In genomic region chr16:15856901-15857778, GRCh38 we compare ENCODE assay signal across 8 cellular contexts. TPM values are rescaled to one million over a fixed set of nuclear protein-coding genes. Genes with fewer than 3 reads are reported as not detected.
A peak's percentile ranks its signal among the peaks of the same experiment; 100 is the strongest.
DNase-seq lines count a peak whose midpoint lies in the region; ATAC-seq and TF ChIP-seq lines count a peak whose summit lies in the region.

TSS of gene MYH11 (minus strand) at chr16:15857028. CDS start at chr16:15838252, 18,776 bp downstream.

- no peaks in the 10 kb centered on the region for H3K36me3 ChIP-seq in breast epithelium
- H3K36me3 ChIP-seq in transverse colon, result no peaks in the 10 kb centered on the region

- DNase-seq in NCI-H748 (lab: John Stamatoyannopoulos, UW; ENCODE audit: unreplicated experiment) (peak; percentile 14), NCI-H748 treated with DMSO at 0.1 percent for 48 hours (lab: John Stamatoyannopoulos, UW) (no peak), breast epithelium (ENCODE audit: low spot score in 2 of 2) (peak; percentile 42 to 55), memory B cell (ENCODE audit: low spot score in 2 of 2) (no peak), transverse colon (peak; percentile 31), NCI-H524 treated with DMSO at 0.1 percent for 48 hours (lab: John Stamatoyannopoulos, UW) (no peak), NCI-H345 treated with DMSO at 0.1 percent for 48 hours (lab: John Stamatoyannopoulos, UW; ENCODE audit: unreplicated experiment) (no peak)

- no peak for TF ChIP-seq EP300 in transverse colon (IDR thresholded peaks at IDR 0.05; ENCODE audit: low read depth)

- H3K4me1 ChIP-seq in breast epithelium (peaks cover 4 to 5% of the 10 kb centered on the region in 2 donors), transverse colon (peaks cover 0 to 21% (median 2%) of the 10 kb centered on the region in 4 donors)

- no peak for TF ChIP-seq POLR2A in breast epithelium (IDR thresholded peaks at IDR 0.05)
- peak; percentile 79 for TF ChIP-seq POLR2A in transverse colon (IDR thresholded peaks at IDR 0.05)

- H3K4me3 ChIP-seq in breast epithelium (peak within 1 kb of the TSS; percentile 31 to 66 (median 50)), transverse colon (peak within 1 kb of the TSS; percentile 32 to 50 (median 38))

- H3K9me3 ChIP-seq in breast epithelium (no peaks in the 10 kb centered on the region), transverse colon (no peaks in the 10 kb centered on the region)

- intact Hi-C loops in breast epithelium (cut with DNase I; ENCODE audit: low total_unique reads), result no loop called here
- intact Hi-C loops in transverse colon (cut with DNase I; ENCODE audit: low total_unique reads), result loop anchor here (10.0 kb wide), 2 partner anchors 98 to 268 kb away; no protein-coding TSS in a partner anchor

- in situ Hi-C loops in transverse colon (cut with MboI; ENCODE audit: low pct_ligation_motif_present in 1 of 4, low pct_unique_long_range_greater_than_20kb in 1 of 4, low sequenced_read_pairs in 3 of 4), result loop anchor here in 2 of 4 donors (25.0 kb wide), 2 partner anchors 255 to 280 kb away; no protein-coding TSS in a partner anchor

- 2% methylated on average over 42 of the region's 52 CpGs; no CpG with 5 or more reads in 1 of the 2 donors for WGBS in transverse colon (ENCODE audit: low coverage in 1 of 2), 2 donors

- peak within 1 kb of the TSS; percentile 68 for H3K4me3 Mint-ChIP-seq in memory B cell

- H3K9me3 Mint-ChIP-seq in memory B cell, result no peaks in the 10 kb centered on the region

- no peaks in the 10 kb centered on the region for H3K36me3 Mint-ChIP-seq in memory B cell

- TF ChIP-seq CTCF in breast epithelium (IDR thresholded peaks at IDR 0.05) (no peak), transverse colon (IDR thresholded peaks at IDR 0.05) (no peak)

- peak within 1 kb of the TSS; percentile 65 to 79 for H3K27ac ChIP-seq in breast epithelium
- H3K27ac ChIP-seq in transverse colon, result peak within 1 kb of the TSS; percentile 76 to 92 (median 83)

- no peak for ATAC-seq in memory B cell (ENCODE audit: low read depth)
- no peak for ATAC-seq in HG02884 (IDR thresholded peaks at IDR 0.05; ENCODE audit: unreplicated experiment)

- H3K4me1 Mint-ChIP-seq in memory B cell, result peaks cover 14% of the 10 kb centered on the region

- peaks cover 0 to 21% of the 10 kb centered on the region in 2 donors for H3K27me3 ChIP-seq in breast epithelium
- peaks cover 40% of the 10 kb centered on the region for H3K27me3 ChIP-seq in transverse colon

- no peak within 1 kb of the TSS for H3K27ac Mint-ChIP-seq in memory B cell

- peaks cover 10% of the 10 kb centered on the region for H3K27me3 Mint-ChIP-seq in memory B cell

RNA-seq across cellular contexts. Expression of gene MYH11, which starts in this region (rescaled TPM):
- 100 to 1,000 TPM in 1 of 3 donors, 10 to 100 TPM in 2; 11.7 to 144 (median 96.6) TPM for total RNA-seq in breast epithelium
- total RNA-seq in transverse colon, result 1,000 to 10,000 TPM in 2 of 4 donors, 100 to 1,000 TPM in 2; 619 to 1,914 (median 1,058) TPM

Comparison
In these comparisons a context has a peak if more than half of its experiments do, and no peak if none do; other contexts are left out.
1. RNA of gene MYH11 (total RNA-seq): 619 to 1,914 TPM in transverse colon; 11.7 to 144 TPM in breast epithelium; every median in the first group is over 4 times any median in the second.
2. DNase-seq: peak in NCI-H748 (single experiment), breast epithelium (2 of 2) and transverse colon (single experiment); none in NCI-H748 treated with DMSO at 0.1 percent for 48 hours (single experiment), memory B cell (0 of 2), NCI-H524 treated with DMSO at 0.1 percent for 48 hours (single experiment) and NCI-H345 treated with DMSO at 0.1 percent for 48 hours (single experiment).